21 cellular contexts compared by ENCODE assay signal in the genomic region with DNA sequence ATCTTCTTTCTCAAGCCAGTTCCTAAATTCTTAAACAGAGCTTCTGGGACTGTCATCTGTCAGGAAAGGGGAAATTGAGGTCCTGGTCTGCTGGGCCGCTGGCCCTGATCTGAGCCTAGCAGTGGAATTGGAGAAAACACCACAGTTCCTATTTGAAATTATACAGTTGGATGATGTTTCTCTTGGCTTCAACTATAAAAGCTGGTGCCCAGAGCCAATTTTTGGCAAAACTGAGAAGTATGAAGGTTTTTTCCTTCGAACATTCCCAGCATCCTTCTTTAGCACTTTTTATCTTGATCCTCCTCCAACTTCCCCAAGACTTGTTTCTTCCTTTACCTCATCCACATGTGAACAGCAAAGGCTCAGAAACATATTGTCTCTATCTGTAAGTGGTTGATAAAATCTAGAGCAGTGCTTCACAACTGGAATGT.
DNase-seq lines count a peak whose midpoint lies in the region; ATAC-seq, FAIRE-seq and TF ChIP-seq lines count a peak whose summit lies in the region.
"Had no signal": no experiment of that assay in that cellular context is flagged by ENCODE, and none has a peak within 500 bp of the region (broad histone marks: within the 10 kb centered on the region; RNA-seq: fewer than 3 reads in every experiment).

No MANE protein-coding gene starts in this region.

- H3K36me3 ChIP-seq in keratinocyte (ENCODE audit: control insufficient read depth in 2 of 2, extremely low read depth in 1 of 2, insufficient read depth in 2 of 2, low read length in 2 of 2) (no peaks in the 10 kb centered on the region), upper lobe of left lung (no peaks in the 10 kb centered on the region)
- H3K36me3 ChIP-seq: pancreas, spleen, tibial nerve had no signal

- H3K27ac ChIP-seq in keratinocyte (ENCODE audit: control insufficient read depth, insufficient read depth, low read length) = peak overlapping the region; percentile 24
- peak overlapping the region in 3 of 4 donors; percentile 33 to 58 (median 38) for H3K27ac ChIP-seq in upper lobe of left lung
- H3K27ac ChIP-seq: 22Rv1, spleen, tibial nerve had no signal

- H3K27me3 Mint-ChIP-seq in glutamatergic neuron (ENCODE audit: unreplicated experiment) = peaks cover 2% of the 10 kb centered on the region

- no peaks in the 10 kb centered on the region for H3K9me1 ChIP-seq in keratinocyte (ENCODE audit: control insufficient read depth, extremely low read depth, insufficient read depth, low read length)

- no peaks in the 10 kb centered on the region for H3K9me3 ChIP-seq in keratinocyte (ENCODE audit: control insufficient read depth, low read depth, low read length)
- no peaks in the 10 kb centered on the region for H3K9me3 ChIP-seq in upper lobe of left lung
- H3K9me3 ChIP-seq: pancreas, spleen, tibial nerve had no signal

- WGBS in upper lobe of left lung, 2 donors = 41 to 47% methylated on average over 2 of the region's 2 CpGs

- DNase-seq in NOMO-1 treated with DMSO at 0.1 percent for 48 hours (lab: John Stamatoyannopoulos, UW; ENCODE audit: unreplicated experiment) (peak; percentile 13), NOMO-1 treated with dmso at 0.1 percent for 144 hours (lab: John Stamatoyannopoulos, UW; ENCODE audit: unreplicated experiment) (no peak), dermis blood vessel endothelial cell (peak; percentile 10), keratinocyte (ENCODE audit: low read depth, low spot score) (no peak), upper lobe of left lung (no peak), glutamatergic neuron (no peak)
- no peak for DNase-seq in effector CD4-positive, alpha-beta T cell
- DNase-seq: activated CD4-positive, alpha-beta T cell treated with anti-CD3 and anti-CD28 coated beads for 36 hours; activated gamma-delta T cell; cortex of kidney; DMS153; GOT3; hypothalamus; NCI-H1694 treated with DMSO at 0.1 percent for 48 hours; NCI-H510A; spleen had no signal

- dilution Hi-C loops in keratinocyte (cut with MboI; ENCODE audit: extremely low pct_ligation_motif_present, low sequenced_read_pairs) = no loop called here

- H3K4me2 ChIP-seq in keratinocyte (ENCODE audit: control insufficient read depth, extremely low read depth, insufficient read depth, low read depth, low read length) = peak overlapping the region; percentile 70

- TF ChIP-seq CTCF in keratinocyte (optimal IDR thresholded peaks at IDR 0.05 in 1 of 3, IDR thresholded peaks at IDR 0.05 in 1 of 3, conservative IDR thresholded peaks at IDR 0.05 in 1 of 3; ENCODE audit: extremely low read depth in 1 of 3, insufficient read depth in 2 of 3, low read length in 3 of 3) = no peak
- no peak for TF ChIP-seq CTCF in upper lobe of left lung (IDR thresholded peaks at IDR 0.05)
- no peak for TF ChIP-seq CTCF in glutamatergic neuron (IDR thresholded peaks at IDR 0.05; ENCODE audit: partially characterized antibody, unreplicated experiment)

- H2AFZ ChIP-seq in keratinocyte (ENCODE audit: control insufficient read depth, low read length) = no peak overlapping the region

- H3K4me3 ChIP-seq in keratinocyte (ENCODE audit: control insufficient read depth in 2 of 3, extremely low read depth in 1 of 3, insufficient read depth in 2 of 3, low read depth in 1 of 3, low read length in 3 of 3) (no peak overlapping the region), upper lobe of left lung (no peak overlapping the region)
- H3K4me3 ChIP-seq: pancreas, spleen, tibial nerve had no signal

- no peak overlapping the region for H3K27ac Mint-ChIP-seq in glutamatergic neuron (ENCODE audit: unreplicated experiment)
- H3K27ac Mint-ChIP-seq: activated CD4-positive, alpha-beta T cell treated with anti-CD3 and anti-CD28 coated beads for 36 hours; T-helper 2 cell treated with Interferon-gamma antibody and Interleukin-4, amounts not matched to agents 5 μg/mL and 100 μg/mL, for 36 hours had no signal

- no peak for TF ChIP-seq EP300 in upper lobe of left lung (IDR thresholded peaks at IDR 0.05)

- H3K9me3 Mint-ChIP-seq in glutamatergic neuron (ENCODE audit: unreplicated experiment) = peaks cover 7% of the 10 kb centered on the region
- H3K9me3 Mint-ChIP-seq: T-helper 2 cell treated with Interferon-gamma antibody and Interleukin-4, amounts not matched to agents 5 μg/mL and 100 μg/mL, for 36 hours had no signal

- peak in 1 of 2 donors; percentile 37 for ATAC-seq in upper lobe of left lung (ENCODE audit: low FRiP score in 2 of 2)
- ATAC-seq in GM19023 (IDR thresholded peaks at IDR 0.05; ENCODE audit: unreplicated experiment) = no peak
- ATAC-seq: activated CD4-positive, alpha-beta T cell treated with anti-CD3 and anti-CD28 coated beads for 36 hours had no signal

- no peak overlapping the region for H3K4me3 Mint-ChIP-seq in glutamatergic neuron (ENCODE audit: unreplicated experiment)
- H3K4me3 Mint-ChIP-seq: activated CD4-positive, alpha-beta T cell treated with anti-CD3 and anti-CD28 coated beads for 36 hours; T-helper 2 cell treated with Interferon-gamma antibody and Interleukin-4, amounts not matched to agents 5 μg/mL and 100 μg/mL, for 36 hours had no signal

- FAIRE-seq in keratinocyte (lab: Jason Lieb, UNC) = peak; percentile 44
- FAIRE-seq: pancreas had no signal

- H3K79me2 ChIP-seq in keratinocyte (ENCODE audit: control insufficient read depth, insufficient read depth, low read length) = no peaks in the 10 kb centered on the region

- TF ChIP-seq POLR2A in upper lobe of left lung (IDR thresholded peaks at IDR 0.05) = no peak

- H3K4me1 ChIP-seq in keratinocyte (ENCODE audit: control insufficient read depth, extremely low read depth, insufficient read depth, low read length) (peaks cover 13% of the 10 kb centered on the region), upper lobe of left lung (peaks cover 13 to 17% (median 15%) of the 10 kb centered on the region in 4 donors)

- H4K20me1 ChIP-seq in keratinocyte (ENCODE audit: control insufficient read depth, extremely low read depth, insufficient read depth, low read length) = no peaks in the 10 kb centered on the region

- H3K4me1 Mint-ChIP-seq in glutamatergic neuron (ENCODE audit: low read depth, unreplicated experiment) = peaks cover 21% of the 10 kb centered on the region

- H3K9ac ChIP-seq in keratinocyte (ENCODE audit: control insufficient read depth, extremely low read depth, insufficient read depth, low read length) = no peak overlapping the region

- no peaks in the 10 kb centered on the region for H3K27me3 ChIP-seq in keratinocyte (ENCODE audit: control insufficient read depth, extremely low read depth, insufficient read depth, low read length)
- no peaks in the 10 kb centered on the region for H3K27me3 ChIP-seq in upper lobe of left lung
- H3K27me3 ChIP-seq: pancreas, spleen, tibial nerve had no signal

- peaks cover 8% of the 10 kb centered on the region for H3K36me3 Mint-ChIP-seq in glutamatergic neuron (ENCODE audit: unreplicated experiment)

Comparison
In these comparisons a context has a peak if more than half of its experiments do, and no peak if none do; other contexts are left out.
1. DNase-seq: peak in NOMO-1 treated with DMSO at 0.1 percent for 48 hours (single experiment) and dermis blood vessel endothelial cell (single experiment); none in NOMO-1 treated with dmso at 0.1 percent for 144 hours (single experiment), keratinocyte (single experiment), upper lobe of left lung (0 of 2), effector CD4-positive, alpha-beta T cell (single experiment) and glutamatergic neuron (single experiment).